In genomic region chr10:113550365-113550764, GRCh38 we compare ENCODE assay signal across 13 cellular contexts. TPM values are rescaled to one million over a fixed set of nuclear protein-coding genes. Genes with fewer than 3 reads are reported as not detected.
DNase-seq lines count a peak whose midpoint lies in the region; ATAC-seq, FAIRE-seq and TF ChIP-seq lines count a peak whose summit lies in the region.
"Had no signal": no experiment of that assay in that cellular context is flagged by ENCODE, and none has a peak within 500 bp of the region (broad histone marks: within the 10 kb centered on the region; RNA-seq: fewer than 3 reads in every experiment).

No MANE protein-coding gene starts in this region.

- peak overlapping the region; percentile 26 for H3K4me2 ChIP-seq in endothelial cell of umbilical vein (ENCODE audit: insufficient read depth, low read length)

- no peak overlapping the region for H3K4me3 ChIP-seq in GM12865 (ENCODE audit: low read depth, low read length)
- H3K4me3 ChIP-seq in endothelial cell of umbilical vein (replicated peaks in 1 of 3; ENCODE audit: insufficient read depth in 1 of 3, low read depth in 1 of 3, low read length in 3 of 3) = no peak overlapping the region
- H3K4me3 ChIP-seq: SK-N-MC had no signal

- no peak for TF ChIP-seq POLR2A in endothelial cell of umbilical vein (IDR thresholded peaks at IDR 0.05; ENCODE audit: low read depth, low read length)

- H4K20me1 ChIP-seq in endothelial cell of umbilical vein (replicated peaks; ENCODE audit: control insufficient read depth, extremely low read depth, insufficient read depth, low read length) = no peaks in the 10 kb centered on the region

- peak; percentile 24 for DNase-seq in GM12865 (ENCODE audit: low read depth)
- DNase-seq in NCI-H82 (lab: John Stamatoyannopoulos, UW) = peak; percentile 68
- DNase-seq in endothelial cell of umbilical vein (ENCODE audit: low read depth, low spot score) = peak; percentile 86
- DNase-seq in mucosa of gallbladder (ENCODE audit: low spot score) = peak; percentile 25
- DNase-seq in NCI-H526 treated with DMSO at 0.1 percent for 48 hours (lab: John Stamatoyannopoulos, UW) = no peak
- DNase-seq in NCI-H1694 (lab: John Stamatoyannopoulos, UW) = no peak
- no peak for DNase-seq in head of caudate nucleus
- DNase-seq: activated CD4-positive, alpha-beta T cell treated with anti-CD3 and anti-CD28 coated beads, Interleukin-2, amount 10 ng/mL, durations not matched to agents 7 days and 5 days; activated naive CD4-positive, alpha-beta T cell treated with Interleukin-2 at 50 U/mL for 16 hours; NCI-H345 had no signal

- POLR2A ChIA-PET in endothelial cell of umbilical vein (lab: Charles Lee) = no interaction called here

- no TSS peak for BruUV-seq in endothelial cell of umbilical vein (replicated peaks; lab: Mats Ljungman, UMichigan)

- intact Hi-C loops in endothelial cell of umbilical vein (cut with micrococcal nuclease) (loop anchor here (10.0 kb wide), 1 partner anchor 526 kb away; no protein-coding TSS in a partner anchor), head of caudate nucleus (cut with DNase I) (no loop called here)

- H3K4me1 ChIP-seq in endothelial cell of umbilical vein (ENCODE audit: control insufficient read depth, extremely low read depth, insufficient read depth, low read length) = peaks cover 31% of the 10 kb centered on the region

- H2AFZ ChIP-seq in endothelial cell of umbilical vein (ENCODE audit: low read depth, low read length) = peak overlapping the region; percentile 69

- TF ChIP-seq CTCF in GM12865 (IDR thresholded peaks at IDR 0.05; ENCODE audit: insufficient read depth, low read depth, low read length, missing control alignments) (no peak), endothelial cell of umbilical vein (IDR thresholded peaks at IDR 0.05; ENCODE audit: extremely low read depth in 1 of 2, insufficient read depth in 1 of 2, low read depth in 1 of 2, low read length in 2 of 2) (no peak)

- no peaks in the 10 kb centered on the region for H3K79me2 ChIP-seq in endothelial cell of umbilical vein (ENCODE audit: control insufficient read depth, insufficient read depth, low read length)

- peak; percentile 99 for FAIRE-seq in endothelial cell of umbilical vein (lab: Jason Lieb, UNC)

- dilution Hi-C loops in endothelial cell of umbilical vein (cut with MboI; ENCODE audit: extremely low pct_ligation_motif_present, low sequenced_read_pairs) = no loop called here

- H3K9me3 ChIP-seq in endothelial cell of umbilical vein (replicated peaks; ENCODE audit: control insufficient read depth, insufficient read depth, low read length) = no peaks in the 10 kb centered on the region

- no peaks in the 10 kb centered on the region for H3K27me3 ChIP-seq in endothelial cell of umbilical vein (ENCODE audit: control insufficient read depth in 2 of 2, insufficient read depth in 2 of 2, low read length in 2 of 2)

- H3K9ac ChIP-seq in endothelial cell of umbilical vein (replicated peaks; ENCODE audit: extremely low read depth, insufficient read depth, low read length) = no peak overlapping the region

- no peak for ATAC-seq in GM21619 (IDR thresholded peaks at IDR 0.05; ENCODE audit: unreplicated experiment)

- no peaks in the 10 kb centered on the region for H3K9me1 ChIP-seq in endothelial cell of umbilical vein (replicated peaks; ENCODE audit: control insufficient read depth, extremely low read depth, insufficient read depth, low read length)

- no peaks in the 10 kb centered on the region for H3K36me3 ChIP-seq in endothelial cell of umbilical vein (ENCODE audit: control insufficient read depth in 2 of 2, extremely low read depth in 1 of 2, insufficient read depth in 2 of 2, low read length in 2 of 2)

- CTCF ChIA-PET in endothelial cell of umbilical vein (lab: Charles Lee) = interaction anchor here (1.0 to 4.9 kb wide), 3 partner anchors 12 to 29 kb away, joined by 4 to 20 read pairs (median 5); no protein-coding TSS in a partner anchor

- H3K27ac ChIP-seq in endothelial cell of umbilical vein (ENCODE audit: insufficient read depth, low read depth, low read length) = peak overlapping the region; percentile 73
- H3K27ac ChIP-seq: SK-N-MC had no signal

TF ChIP-seq in endothelial cell of umbilical vein, 7 proteins besides CTCF, POLR2A, EP300 and RAD21:
- TF ChIP-seq GATA2 (IDR thresholded peaks at IDR 0.05; ENCODE audit: insufficient read depth, insufficient read length, low read depth, low read length) = no peak
- TF ChIP-seq POLR2AphosphoS5 (IDR thresholded peaks at IDR 0.05; ENCODE audit: insufficient read depth, low read depth, low read length) = peak; percentile 41
- TF ChIP-seq FOS (IDR thresholded peaks at IDR 0.05; ENCODE audit: borderline replicate concordance, insufficient read depth, low read length) = peak; percentile 85
- TF ChIP-seq JUN (IDR thresholded peaks at IDR 0.05; ENCODE audit: borderline replicate concordance, insufficient read depth, insufficient read length, low read depth) = peak; percentile 42
- TF ChIP-seq MYC (IDR thresholded peaks at IDR 0.05; ENCODE audit: low read depth, low read length) = no peak
- no peak for TF ChIP-seq EZH2 (IDR thresholded peaks at IDR 0.05; ENCODE audit: borderline replicate concordance, low read depth, low read length, severe bottlenecking)
- TF ChIP-seq MAX (IDR thresholded peaks at IDR 0.05; ENCODE audit: insufficient read depth, insufficient read length) = no peak

RNA-seq across cellular contexts. Expression of gene HABP2, which starts 2.5 kb away (rescaled TPM):
- not detected in 2 replicates for total RNA-seq in endothelial cell of umbilical vein
- polyA plus RNA-seq in endothelial cell of umbilical vein = 0.04 TPM in 1 of 2 replicates, not detected in the other
- polyA plus RNA-seq in endothelial cell of umbilical vein (2011; cell fraction: cytosol; rRNA removed) = not detected in 2 replicates
- not detected in 2 replicates for polyA plus RNA-seq in endothelial cell of umbilical vein (2011; cell fraction: nucleus; rRNA removed)
- polyA plus RNA-seq in endothelial cell of umbilical vein (2012) = not detected in 2 replicates
- not detected in 2 replicates for polyA minus RNA-seq in endothelial cell of umbilical vein
- polyA minus RNA-seq in endothelial cell of umbilical vein (2011; cell fraction: cytosol; rRNA and poly(A)+ RNA removed) = not detected
- not detected in 2 replicates for polyA minus RNA-seq in endothelial cell of umbilical vein (2011; cell fraction: nucleus; rRNA and poly(A)+ RNA removed)
- 296 TPM for total RNA-seq in mucosa of gallbladder
- total RNA-seq: activated CD4-positive, alpha-beta T cell treated with anti-CD3 and anti-CD28 coated beads, Interleukin-2, amount 10 ng/mL, durations not matched to agents 7 days and 5 days; subcutaneous adipose tissue had no signal

Comparison
In these comparisons a context has a peak if more than half of its experiments do, and no peak if none do; other contexts are left out.
1. DNase-seq: peak in GM12865 (single experiment), NCI-H82 (single experiment), endothelial cell of umbilical vein (single experiment) and mucosa of gallbladder (single experiment); none in NCI-H526 treated with DMSO at 0.1 percent for 48 hours (single experiment), NCI-H1694 (single experiment) and head of caudate nucleus (0 of 42).
2. RNA of gene HABP2, which starts 2.5 kb away (total RNA-seq): 296 TPM in mucosa of gallbladder (single experiment); not detected in endothelial cell of umbilical vein; every median in the first group is over 100 times any median in the second.